Comparison of ENCODE assay signal across 20 cellular contexts in the genomic region with DNA sequence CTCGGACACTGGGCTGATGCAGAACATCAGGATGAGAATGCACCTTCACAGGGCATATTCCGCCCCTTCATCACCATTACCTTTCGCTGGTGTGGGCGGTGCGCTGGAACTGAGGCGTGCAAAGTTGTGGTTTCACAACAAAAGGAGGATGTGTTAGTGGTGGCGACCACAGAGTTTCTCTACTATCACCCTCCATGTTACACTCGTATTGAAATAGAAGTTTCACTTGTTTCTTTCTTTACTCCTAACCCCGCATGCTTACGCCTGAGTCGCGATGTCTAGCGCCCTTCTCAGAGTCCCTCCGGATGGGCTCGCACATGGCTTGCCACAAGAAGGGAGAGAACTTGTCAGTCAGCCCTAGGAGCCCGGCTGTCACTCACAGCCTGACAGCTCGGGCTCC.
"Had no signal": no experiment of that assay in that cellular context is flagged by ENCODE, and none has a peak within 500 bp of the region (broad histone marks: within the 10 kb centered on the region; RNA-seq: fewer than 3 reads in every experiment).

No MANE protein-coding gene starts in this region.

- ATAC-seq: heart right ventricle; naive thymus-derived CD4-positive, alpha-beta T cell; sciatic nerve; stimulated activated naive B cell treated with anti-CD40 and anti-IgM and Interleukin-4, amounts not matched to agents 10 μg/mL and 1 μg/mL and 100 μg/mL, for 72 hours; stimulated activated naive CD8-positive, alpha-beta T cell treated with anti-CD3 and anti-CD28 coated beads, Interleukin-15, amount 100 ng/mL, for 72 hours had no signal

- H3K4me3 ChIP-seq: coronary artery, heart right ventricle, spleen, testis, tibial nerve had no signal

- H3K27ac ChIP-seq: coronary artery, heart right ventricle, spleen, testis, tibial nerve had no signal

- H3K9me3 ChIP-seq: testis had no signal

- H3K27me3 ChIP-seq: spleen, testis, tibial nerve had no signal

- DNase-seq: effector CD4-positive, alpha-beta T cell; endodermal cell; erythroblast; heart right ventricle; hypothalamus; kidney glomerular epithelial cell; mesendoderm; naive thymus-derived CD4-positive, alpha-beta T cell; nephron progenitor cell; posterior cingulate gyrus; spleen; stimulated activated CD4-positive, alpha-beta T cell treated with anti-CD3 and anti-CD28 coated beads, Interleukin-15, amount 100 ng/mL, for 24 hours; stimulated activated CD4-positive, alpha-beta T cell treated with anti-CD3 and anti-CD28 coated beads, Interleukin-1b, Interleukin-23, amount 100 ng/mL, for 48 hours; stimulated activated CD4-positive, alpha-beta T cell treated with anti-CD3 and anti-CD28 coated beads, Interleukin-4, amount 100 ng/mL, for 24 hours; stimulated activated naive B cell treated with anti-CD40 and anti-IgM and Interleukin-4, amounts not matched to agents 10 μg/mL and 1 μg/mL and 100 μg/mL, for 72 hours; stimulated activated naive CD8-positive, alpha-beta T cell treated with anti-CD3 and anti-CD28 coated beads, Interleukin-15, amount 100 ng/mL, for 72 hours; testis had no signal

- H3K36me3 ChIP-seq: heart right ventricle, spleen, tibial nerve had no signal

- H3K4me1 ChIP-seq: heart right ventricle, spleen, testis, tibial nerve had no signal
